ENCODE assay signal across 13 cellular contexts in genomic region chr10:102523250-102524029, GRCh38. TPM values are rescaled to one million over a fixed set of nuclear protein-coding genes. Genes with fewer than 3 reads are reported as not detected.
DNase-seq lines count a peak whose midpoint lies in the region; ATAC-seq and TF ChIP-seq lines count a peak whose summit lies in the region.
"Had no signal": no experiment of that assay in that cellular context is flagged by ENCODE, and none has a peak within 500 bp of the region (broad histone marks: within the 10 kb centered on the region; RNA-seq: fewer than 3 reads in every experiment).

No MANE protein-coding gene starts in this region.

- H3K14ac ChIP-seq in trophoblast cell (ENCODE audit: low read length), result no peak overlapping the region

- no peak overlapping the region for H3K4ac ChIP-seq in trophoblast cell (ENCODE audit: low read depth, low read length)

- peaks cover 12 to 15% of the 10 kb centered on the region in 2 experiments for H3K36me3 ChIP-seq in trophoblast cell (ENCODE audit: control insufficient read depth in 1 of 2, insufficient read depth in 2 of 2, low read length in 2 of 2)
- H3K36me3 ChIP-seq in sigmoid colon, result peaks cover 0 to 25% (median 2%) of the 10 kb centered on the region in 4 donors
- H3K36me3 ChIP-seq in upper lobe of right lung, result peaks cover 20% of the 10 kb centered on the region

- no peak for TF ChIP-seq EP300 in sigmoid colon (IDR thresholded peaks at IDR 0.05)

- peaks cover 0 to 1% (median 0%) of the 10 kb centered on the region in 7 donors for H3K9me3 Mint-ChIP-seq in CD14-positive monocyte
- no peaks in the 10 kb centered on the region for H3K9me3 Mint-ChIP-seq in chondrocyte (ENCODE audit: low read depth)
- H3K9me3 Mint-ChIP-seq: CD8-positive, alpha-beta T cell had no signal

- H3K9me3 ChIP-seq in trophoblast cell (ENCODE audit: insufficient read depth, low read depth, low read length) (no peaks in the 10 kb centered on the region), sigmoid colon (no peaks in the 10 kb centered on the region), upper lobe of right lung (no peaks in the 10 kb centered on the region)

- H2AFZ ChIP-seq in trophoblast cell (ENCODE audit: insufficient read depth, low read length, poor library complexity), result no peak overlapping the region

- H3K4me3 Mint-ChIP-seq in CD14-positive monocyte (no peak overlapping the region), chondrocyte (ENCODE audit: unreplicated experiment) (no peak overlapping the region)
- H3K4me3 Mint-ChIP-seq: CD8-positive, alpha-beta T cell had no signal

- no peak overlapping the region for H3K9ac ChIP-seq in trophoblast cell (ENCODE audit: low read length)
- H3K9ac ChIP-seq: KMS-11 had no signal

- no peaks in the 10 kb centered on the region for H3K27me3 ChIP-seq in trophoblast cell (ENCODE audit: insufficient read depth, low read length)
- H3K27me3 ChIP-seq in sigmoid colon, result no peaks in the 10 kb centered on the region
- H3K27me3 ChIP-seq in upper lobe of right lung, result no peaks in the 10 kb centered on the region

- H3K27me3 Mint-ChIP-seq in CD14-positive monocyte (ENCODE audit: low read depth in 3 of 3) (peaks cover 0 to 3% (median 0%) of the 10 kb centered on the region in 3 donors), chondrocyte (ENCODE audit: low read depth) (no peaks in the 10 kb centered on the region)

- intact Hi-C loops in CD14-positive monocyte (cut with micrococcal nuclease) (no loop called here), sigmoid colon (cut with DNase I) (no loop called here), upper lobe of right lung (cut with DNase I) (no loop called here)

- H2BK5ac ChIP-seq in trophoblast cell (ENCODE audit: low read depth, low read length, poor library complexity), result no peak overlapping the region

- no peaks in the 10 kb centered on the region for H3K79me1 ChIP-seq in trophoblast cell (ENCODE audit: low read length)

- no peak overlapping the region for H4K12ac ChIP-seq in trophoblast cell (ENCODE audit: low read depth, low read length)

- H3K4me1 ChIP-seq in trophoblast cell (ENCODE audit: control insufficient read depth in 1 of 2, insufficient read depth in 2 of 2, low read length in 2 of 2), result peaks cover 0 to 11% of the 10 kb centered on the region in 2 experiments
- H3K4me1 ChIP-seq in sigmoid colon, result no peaks in the 10 kb centered on the region
- H3K4me1 ChIP-seq in upper lobe of right lung, result no peaks in the 10 kb centered on the region

- no peak for ATAC-seq in upper lobe of right lung
- ATAC-seq: CD8-positive, alpha-beta T cell had no signal

- H3K79me2 ChIP-seq in trophoblast cell (ENCODE audit: control insufficient read depth, insufficient read depth, low read length, poor library complexity), result peaks cover 3% of the 10 kb centered on the region

- no peak overlapping the region for H3K4me2 ChIP-seq in trophoblast cell (ENCODE audit: low read length)
- H3K4me2 ChIP-seq: KMS-11, smooth muscle cell had no signal

- no peak overlapping the region for H3K23ac ChIP-seq in trophoblast cell (ENCODE audit: low read length)

- TF ChIP-seq CTCF in CD14-positive monocyte (IDR thresholded peaks at IDR 0.05), result no peak
- no peak for TF ChIP-seq CTCF in chondrocyte (IDR thresholded peaks at IDR 0.05)
- TF ChIP-seq CTCF in sigmoid colon (IDR thresholded peaks at IDR 0.05), result no peak
- no peak for TF ChIP-seq CTCF in upper lobe of right lung (IDR thresholded peaks at IDR 0.05)

- H3K4me3 ChIP-seq in trophoblast cell (ENCODE audit: low read depth, low read length) (no peak overlapping the region), sigmoid colon (no peak overlapping the region), upper lobe of right lung (no peak overlapping the region)
- H3K4me3 ChIP-seq: smooth muscle cell had no signal

- H2BK12ac ChIP-seq in trophoblast cell (ENCODE audit: low read length), result no peak overlapping the region

- H3K4me1 Mint-ChIP-seq in CD14-positive monocyte (peaks cover 2% of the 10 kb centered on the region), chondrocyte (ENCODE audit: low read depth) (peaks cover 36% of the 10 kb centered on the region)

- no peak overlapping the region for H2BK120ac ChIP-seq in trophoblast cell (ENCODE audit: insufficient read depth, low read length, poor library complexity)

- no peak for DNase-seq in CD14-positive monocyte (ENCODE audit: low spot score)
- DNase-seq in HT1080 (ENCODE audit: low read depth), result peak; percentile 19
- DNase-seq in chondrocyte (ENCODE audit: low spot score), result peak; percentile 51
- no peak for DNase-seq in trophoblast cell
- DNase-seq in COLO829 (ENCODE audit: low spot score), result no peak
- DNase-seq in sigmoid colon, result no peak
- DNase-seq in CD1c-positive myeloid dendritic cell (ENCODE audit: extremely low spot score), result no peak
- no peak for DNase-seq in upper lobe of right lung
- DNase-seq: CD8-positive, alpha-beta T cell; NCI-H2029 treated with DMSO at 0.1 percent for 48 hours; NK-92 treated with Interleukin-12 subunit alpha and Interleukin-12 subunit beta, amount 100 ng/mL, for 24 hours had no signal

- no peak overlapping the region for H3K18ac ChIP-seq in trophoblast cell (ENCODE audit: low read length)

- H4K8ac ChIP-seq in trophoblast cell (ENCODE audit: low read depth, low read length), result no peak overlapping the region

- H3K27ac Mint-ChIP-seq in CD14-positive monocyte (peak overlapping the region in 4 of 7 donors; percentile 1 to 68 (median 16)), chondrocyte (ENCODE audit: unreplicated experiment) (peak overlapping the region; percentile 91)
- H3K27ac Mint-ChIP-seq: CD8-positive, alpha-beta T cell had no signal

- peaks cover 54 to 73% of the 10 kb centered on the region in 2 donors for H3K36me3 Mint-ChIP-seq in CD14-positive monocyte
- peaks cover 4% of the 10 kb centered on the region for H3K36me3 Mint-ChIP-seq in chondrocyte (ENCODE audit: low read depth)

- H4K91ac ChIP-seq in trophoblast cell (ENCODE audit: low read depth, low read length), result no peak overlapping the region

- WGBS in trophoblast cell (ENCODE audit: extremely low coverage, insufficient coverage, insufficient read length), result no CpG with 5 or more reads among the region's 7 CpGs
- WGBS in sigmoid colon, 2 donors, result 88 to 89% methylated on average over 7 of the region's 7 CpGs

- H2AK5ac ChIP-seq in trophoblast cell (ENCODE audit: low read length), result no peak overlapping the region

- no peak for TF ChIP-seq POLR2A in sigmoid colon (IDR thresholded peaks at IDR 0.05)

- H3K27ac ChIP-seq in trophoblast cell (ENCODE audit: low read depth, low read length) (peak overlapping the region; percentile 15), sigmoid colon (no peak overlapping the region), upper lobe of right lung (no peak overlapping the region)
- H3K27ac ChIP-seq: KMS-11 had no signal

RNA-seq across cellular contexts. Expression of gene SUFU, which starts 19.7 kb away (rescaled TPM):
- polyA plus RNA-seq in CD14-positive monocyte, result 1 to 10 TPM; 3.2 to 5.7 TPM
- 6.5 and 9.7 TPM in 2 replicates for total RNA-seq in HT1080 (2014; rRNA removed; shearing (Covaris generic))
- polyA plus RNA-seq in HT1080 (2015; cell fraction: cytosol; rRNA removed), result 16.8 TPM in 2 replicates
- polyA plus RNA-seq in HT1080 (2015; cell fraction: nucleus; rRNA removed), result 21.5 and 23.1 TPM in 2 replicates
- total RNA-seq in chondrocyte, result 14.5 to 15.5 TPM (median 15.5 TPM) in 3 replicates
- polyA plus RNA-seq in trophoblast cell (2013), result 13.3 and 14.2 TPM in 2 replicates
- total RNA-seq in sigmoid colon, result 10 to 100 TPM in 1 of 4 donors, 1 to 10 TPM in 3; 5.0 to 10.5 (median 6.7) TPM
- polyA plus RNA-seq in sigmoid colon, result 1 to 10 TPM; 1.2 to 6.6 (median 3.2) TPM
- 13.5 TPM for total RNA-seq in upper lobe of right lung

RNA-seq across cellular contexts. Expression of gene ACTR1A, which starts 20.9 kb away (rescaled TPM):
- polyA plus RNA-seq in CD14-positive monocyte (10 to 100 TPM; 79.0 to 79.4 TPM), sigmoid colon (10 to 100 TPM; 48.6 to 75.0 (median 69.4) TPM)
- total RNA-seq in HT1080 (2014; rRNA removed; shearing (Covaris generic)), result 111 and 124 TPM in 2 replicates
- polyA plus RNA-seq in HT1080 (2015; cell fraction: cytosol; rRNA removed), result 77.5 and 80.3 TPM in 2 replicates
- polyA plus RNA-seq in HT1080 (2015; cell fraction: nucleus; rRNA removed), result 89.7 and 98.0 TPM in 2 replicates
- total RNA-seq in chondrocyte (128 to 137 TPM (median 128 TPM) in 3 replicates), sigmoid colon (100 to 1,000 TPM; 124 to 146 (median 137) TPM), upper lobe of right lung (92.5 TPM)
- polyA plus RNA-seq in trophoblast cell (2013), result 75.7 and 77.7 TPM in 2 replicates

Comparison
In these comparisons a context has a peak if more than half of its experiments do, and no peak if none do; other contexts are left out.
1. DNase-seq: peak in HT1080 (single experiment) and chondrocyte (single experiment); none in CD14-positive monocyte (single experiment), trophoblast cell (0 of 2), COLO829 (single experiment), sigmoid colon (single experiment), CD1c-positive myeloid dendritic cell (single experiment) and upper lobe of right lung (single experiment).